ENCODE assay signal across 1 cellular context in genomic region chr2:47282621-47283272, GRCh38.
TF ChIP-seq lines count a peak whose summit lies in the region.

No MANE protein-coding gene starts in this region.

TF ChIP-seq in HepG2, 621 proteins besides CTCF, POLR2A, EP300 and RAD21 (continued from another document):
- TF ChIP-seq, protein P1, sequence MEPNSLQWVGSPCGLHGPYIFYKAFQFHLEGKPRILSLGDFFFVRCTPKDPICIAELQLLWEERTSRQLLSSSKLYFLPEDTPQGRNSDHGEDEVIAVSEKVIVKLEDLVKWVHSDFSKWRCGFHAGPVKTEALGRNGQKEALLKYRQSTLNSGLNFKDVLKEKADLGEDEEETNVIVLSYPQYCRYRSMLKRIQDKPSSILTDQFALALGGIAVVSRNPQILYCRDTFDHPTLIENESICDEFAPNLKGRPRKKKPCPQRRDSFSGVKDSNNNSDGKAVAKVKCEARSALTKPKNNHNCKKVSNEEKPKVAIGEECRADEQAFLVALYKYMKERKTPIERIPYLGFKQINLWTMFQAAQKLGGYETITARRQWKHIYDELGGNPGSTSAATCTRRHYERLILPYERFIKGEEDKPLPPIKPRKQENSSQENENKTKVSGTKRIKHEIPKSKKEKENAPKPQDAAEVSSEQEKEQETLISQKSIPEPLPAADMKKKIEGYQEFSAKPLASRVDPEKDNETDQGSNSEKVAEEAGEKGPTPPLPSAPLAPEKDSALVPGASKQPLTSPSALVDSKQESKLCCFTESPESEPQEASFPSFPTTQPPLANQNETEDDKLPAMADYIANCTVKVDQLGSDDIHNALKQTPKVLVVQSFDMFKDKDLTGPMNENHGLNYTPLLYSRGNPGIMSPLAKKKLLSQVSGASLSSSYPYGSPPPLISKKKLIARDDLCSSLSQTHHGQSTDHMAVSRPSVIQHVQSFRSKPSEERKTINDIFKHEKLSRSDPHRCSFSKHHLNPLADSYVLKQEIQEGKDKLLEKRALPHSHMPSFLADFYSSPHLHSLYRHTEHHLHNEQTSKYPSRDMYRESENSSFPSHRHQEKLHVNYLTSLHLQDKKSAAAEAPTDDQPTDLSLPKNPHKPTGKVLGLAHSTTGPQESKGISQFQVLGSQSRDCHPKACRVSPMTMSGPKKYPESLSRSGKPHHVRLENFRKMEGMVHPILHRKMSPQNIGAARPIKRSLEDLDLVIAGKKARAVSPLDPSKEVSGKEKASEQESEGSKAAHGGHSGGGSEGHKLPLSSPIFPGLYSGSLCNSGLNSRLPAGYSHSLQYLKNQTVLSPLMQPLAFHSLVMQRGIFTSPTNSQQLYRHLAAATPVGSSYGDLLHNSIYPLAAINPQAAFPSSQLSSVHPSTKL (CRISPR knock-in tag; IDR thresholded peaks at IDR 0.05): 0 out of 2 replicates have a peak, but pooled peaks have one; percentile 32
- TF ChIP-seq, protein P2, sequence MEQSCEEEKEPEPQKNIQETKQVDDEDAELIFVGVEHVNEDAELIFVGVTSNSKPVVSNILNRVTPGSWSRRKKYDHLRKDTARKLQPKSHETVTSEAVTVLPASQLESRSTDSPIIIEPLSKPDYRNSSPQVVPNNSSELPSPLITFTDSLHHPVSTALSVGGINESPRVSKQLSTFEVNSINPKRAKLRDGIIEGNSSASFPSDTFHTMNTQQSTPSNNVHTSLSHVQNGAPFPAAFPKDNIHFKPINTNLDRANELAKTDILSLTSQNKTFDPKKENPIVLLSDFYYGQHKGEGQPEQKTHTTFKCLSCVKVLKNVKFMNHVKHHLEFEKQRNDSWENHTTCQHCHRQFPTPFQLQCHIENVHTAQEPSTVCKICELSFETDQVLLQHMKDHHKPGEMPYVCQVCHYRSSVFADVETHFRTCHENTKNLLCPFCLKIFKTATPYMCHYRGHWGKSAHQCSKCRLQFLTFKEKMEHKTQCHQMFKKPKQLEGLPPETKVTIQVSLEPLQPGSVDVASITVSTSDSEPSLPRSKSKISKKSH (CRISPR knock-in tag; IDR thresholded peaks at IDR 0.05; ENCODE audit: borderline replicate concordance): 0 out of 2 replicates have a peak, but pooled peaks have one; percentile 56
- peak; percentile 62; the same call in 1 of the 2 replicates for TF ChIP-seq SP5 (CRISPR knock-in tag; IDR thresholded peaks at IDR 0.05; ENCODE audit: borderline replicate concordance, low read depth)
- no peak for TF ChIP-seq ZMAT3 (CRISPR knock-in tag; conservative IDR thresholded peaks at IDR 0.05)
- peak; percentile 37; the same call in 1 of the 2 replicates for TF ChIP-seq TCF7L2 (IDR thresholded peaks at IDR 0.05; ENCODE audit: low read depth, low read length)
- TF ChIP-seq ATRX (CRISPR knock-in tag; IDR thresholded peaks at IDR 0.05; ENCODE audit: borderline replicate concordance): no peak
- peak; percentile 74 for TF ChIP-seq GFI1 (CRISPR knock-in tag; IDR thresholded peaks at IDR 0.05; ENCODE audit: borderline replicate concordance)
- TF ChIP-seq, protein P3, sequence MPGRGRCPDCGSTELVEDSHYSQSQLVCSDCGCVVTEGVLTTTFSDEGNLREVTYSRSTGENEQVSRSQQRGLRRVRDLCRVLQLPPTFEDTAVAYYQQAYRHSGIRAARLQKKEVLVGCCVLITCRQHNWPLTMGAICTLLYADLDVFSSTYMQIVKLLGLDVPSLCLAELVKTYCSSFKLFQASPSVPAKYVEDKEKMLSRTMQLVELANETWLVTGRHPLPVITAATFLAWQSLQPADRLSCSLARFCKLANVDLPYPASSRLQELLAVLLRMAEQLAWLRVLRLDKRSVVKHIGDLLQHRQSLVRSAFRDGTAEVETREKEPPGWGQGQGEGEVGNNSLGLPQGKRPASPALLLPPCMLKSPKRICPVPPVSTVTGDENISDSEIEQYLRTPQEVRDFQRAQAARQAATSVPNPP (CRISPR knock-in tag; IDR thresholded peaks at IDR 0.05): no peak
- peak; percentile 53 for TF ChIP-seq BCL6 (CRISPR knock-in tag; IDR thresholded peaks at IDR 0.05)
- TF ChIP-seq, protein P4, sequence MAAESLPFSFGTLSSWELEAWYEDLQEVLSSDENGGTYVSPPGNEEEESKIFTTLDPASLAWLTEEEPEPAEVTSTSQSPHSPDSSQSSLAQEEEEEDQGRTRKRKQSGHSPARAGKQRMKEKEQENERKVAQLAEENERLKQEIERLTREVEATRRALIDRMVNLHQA (CRISPR knock-in tag; IDR thresholded peaks at IDR 0.05): no peak
- no peak for TF ChIP-seq TRIM24 (CRISPR knock-in tag; IDR thresholded peaks at IDR 0.05)
- TF ChIP-seq ZNF33A (CRISPR knock-in tag; IDR thresholded peaks at IDR 0.05; ENCODE audit: borderline replicate concordance): no peak
